1 cellular context compared by ENCODE assay signal in the genomic region with DNA sequence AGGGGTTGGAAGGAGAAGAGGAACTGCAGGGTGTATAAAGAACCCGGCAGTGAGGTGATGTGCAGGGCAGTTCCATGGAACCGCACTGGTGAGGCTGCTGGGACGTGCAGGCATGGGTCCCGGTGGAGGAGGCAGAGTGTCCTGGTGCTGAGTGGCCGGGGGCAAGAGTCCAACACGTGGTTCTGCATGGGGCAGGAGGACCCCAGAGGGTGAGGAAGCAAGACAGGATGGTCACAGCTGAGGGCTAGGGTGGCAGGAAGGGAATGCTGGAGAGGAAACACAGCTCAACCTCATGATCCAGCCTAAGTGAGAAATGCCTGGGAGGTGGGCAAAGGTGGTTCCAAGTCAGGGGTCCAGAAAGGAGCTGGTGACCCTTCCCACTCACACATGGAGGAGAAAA.
TF ChIP-seq lines count a peak whose summit lies in the region.

No MANE protein-coding gene starts in this region.

TF ChIP-seq in IMR-90, 13 proteins besides CTCF, POLR2A, EP300 and RAD21 (continued from another document):
- no peak for TF ChIP-seq RFX5 (IDR thresholded peaks at IDR 0.05; ENCODE audit: low read depth, low read length)
- TF ChIP-seq BHLHE40 (IDR thresholded peaks at IDR 0.05; ENCODE audit: low read depth, low read length): no peak
